8 cellular contexts compared by ENCODE assay signal in genomic region chr19:48674921-48675824, GRCh38. TPM values are rescaled to one million over a fixed set of nuclear protein-coding genes. Genes with fewer than 3 reads are reported as not detected.
A peak's percentile ranks its signal among the peaks of the same experiment; 100 is the strongest.
DNase-seq lines count a peak whose midpoint lies in the region; ATAC-seq and TF ChIP-seq lines count a peak whose summit lies in the region.

No MANE protein-coding gene starts in this region.

- H3K4me1 ChIP-seq in Peyer's patch, result peaks cover 0 to 13% (median 0%) of the 10 kb centered on the region in 4 donors
- no peaks in the 10 kb centered on the region for H3K4me1 ChIP-seq in fibroblast of lung (ENCODE audit: control insufficient read depth, extremely low read depth, insufficient read depth, low read length)

- H2AFZ ChIP-seq in fibroblast of lung (ENCODE audit: low read length), result peak overlapping the region; percentile 76

- H3K9me3 Mint-ChIP-seq in Calu3 (ENCODE audit: low read depth, unreplicated experiment) (no peaks in the 10 kb centered on the region), nephron (no peaks in the 10 kb centered on the region)
- no peaks in the 10 kb centered on the region for H3K9me3 Mint-ChIP-seq in activated T-cell treated with anti-CD3 and anti-CD28 coated beads, Interleukin-2, amount 50 U/mL, for 72 hours
- no peaks in the 10 kb centered on the region for H3K9me3 Mint-ChIP-seq in stimulated activated naive B cell treated with anti-CD40 and anti-IgM and Interleukin-4, amounts not matched to agents 10 μg/mL and 1 μg/mL and 100 μg/mL, for 72 hours

- H3K27ac Mint-ChIP-seq in Calu3 (ENCODE audit: unreplicated experiment), result no peak overlapping the region
- H3K27ac Mint-ChIP-seq in activated T-cell treated with anti-CD3 and anti-CD28 coated beads, Interleukin-2, amount 50 U/mL, for 72 hours, result no peak overlapping the region
- H3K27ac Mint-ChIP-seq in nephron, result peak overlapping the region; percentile 45 to 85 (median 84)
- peak overlapping the region; percentile 62 for H3K27ac Mint-ChIP-seq in stimulated activated naive B cell treated with anti-CD40 and anti-IgM and Interleukin-4, amounts not matched to agents 10 μg/mL and 1 μg/mL and 100 μg/mL, for 72 hours

- ATAC-seq in activated T-cell treated with anti-CD3 and anti-CD28 coated beads, Interleukin-2, amount 50 U/mL, for 72 hours (replicated peaks in 1 of 2), result peak; percentile 87 to 91
- ATAC-seq in stimulated activated naive B cell treated with anti-CD40 and anti-IgM and Interleukin-4, amounts not matched to agents 10 μg/mL and 1 μg/mL and 100 μg/mL, for 72 hours (replicated peaks), result peak; percentile 92 to 93
- ATAC-seq in GM21717 (IDR thresholded peaks at IDR 0.05; ENCODE audit: unreplicated experiment), result no peak

- H3K9me3 ChIP-seq in Peyer's patch (no peaks in the 10 kb centered on the region), fibroblast of lung (ENCODE audit: control insufficient read depth, insufficient read depth, low read depth, low read length) (no peaks in the 10 kb centered on the region)

- no peak for TF ChIP-seq POLR2A in Peyer's patch (IDR thresholded peaks at IDR 0.05)

- DNase-seq in Calu3, result peak; percentile 87
- peak; percentile 32 for DNase-seq in KG1 (lab: John Stamatoyannopoulos, UW)
- DNase-seq in Peyer's patch, result peak; percentile 78 to 93 (median 79)
- peak; percentile 78 to 82 for DNase-seq in activated T-cell treated with anti-CD3 and anti-CD28 coated beads, Interleukin-2, amount 50 U/mL, for 72 hours
- peak; percentile 59 to 81 for DNase-seq in fibroblast of lung (ENCODE audit: low read depth in 2 of 2)
- DNase-seq in stimulated activated naive B cell treated with anti-CD40 and anti-IgM and Interleukin-4, amounts not matched to agents 10 μg/mL and 1 μg/mL and 100 μg/mL, for 72 hours, result peak; percentile 70

- H3K27ac ChIP-seq in Peyer's patch (peak overlapping the region in 1 of 4 donors; percentile 95), fibroblast of lung (ENCODE audit: insufficient read depth, low read length) (no peak overlapping the region)

- intact Hi-C loops in Calu3 (cut with micrococcal nuclease; ENCODE audit: unreplicated experiment), result loop anchor here (5.0 kb wide), 1 partner anchor 62 kb away; no protein-coding TSS in a partner anchor

- H3K9ac ChIP-seq in fibroblast of lung (ENCODE audit: insufficient read depth, low read length), result peak overlapping the region; percentile 42

- no TSS peak for BruUV-seq in Calu3 (replicated peaks; lab: Mats Ljungman, UMichigan)

- peak; percentile 85 for TF ChIP-seq CTCF in Calu3 (IDR thresholded peaks at IDR 0.05; ENCODE audit: unreplicated experiment)
- peak; percentile 69 to 92 (median 86) for TF ChIP-seq CTCF in Peyer's patch (IDR thresholded peaks at IDR 0.05)
- peak; percentile 71 to 86 for TF ChIP-seq CTCF in fibroblast of lung (conservative IDR thresholded peaks at IDR 0.05 in 1 of 2, IDR thresholded peaks at IDR 0.05 in 1 of 2; ENCODE audit: low read depth in 1 of 2, low read length in 2 of 2)
- TF ChIP-seq CTCF in nephron (IDR thresholded peaks at IDR 0.05; ENCODE audit: unreplicated experiment in 3 of 3), result peak; percentile 79 to 87 (median 82)

- H3K27me3 Mint-ChIP-seq in Calu3 (ENCODE audit: unreplicated experiment) (no peaks in the 10 kb centered on the region), nephron (ENCODE audit: low read depth) (peaks cover 8% of the 10 kb centered on the region)
- no peaks in the 10 kb centered on the region for H3K27me3 Mint-ChIP-seq in activated T-cell treated with anti-CD3 and anti-CD28 coated beads, Interleukin-2, amount 50 U/mL, for 72 hours (ENCODE audit: low read depth)
- peaks cover 0 to 13% of the 10 kb centered on the region in 2 donors for H3K27me3 Mint-ChIP-seq in stimulated activated naive B cell treated with anti-CD40 and anti-IgM and Interleukin-4, amounts not matched to agents 10 μg/mL and 1 μg/mL and 100 μg/mL, for 72 hours

- H3K79me2 ChIP-seq in fibroblast of lung (ENCODE audit: control insufficient read depth, insufficient read depth, low read length), result no peaks in the 10 kb centered on the region

- CTCF ChIA-PET in Calu3 (lab: Charles Lee), result interaction anchor here (0.6 to 2.7 kb wide), 10 partner anchors 18 to 574 kb away, joined by 3 to 15 read pairs (median 4); partner anchors contain the start of genes CA11 and FUT2

- H3K27me3 ChIP-seq in Peyer's patch, result no peaks in the 10 kb centered on the region
- H3K27me3 ChIP-seq in fibroblast of lung (ENCODE audit: control insufficient read depth, insufficient read depth, low read length), result no peaks in the 10 kb centered on the region

- no peaks in the 10 kb centered on the region for H4K20me1 ChIP-seq in fibroblast of lung (ENCODE audit: control insufficient read depth, extremely low read depth, insufficient read depth, low read length)

- H3K36me3 Mint-ChIP-seq in Calu3 (ENCODE audit: insufficient read depth, unreplicated experiment) (peaks cover 5% of the 10 kb centered on the region), nephron (ENCODE audit: low read depth) (no peaks in the 10 kb centered on the region)
- H3K36me3 Mint-ChIP-seq in activated T-cell treated with anti-CD3 and anti-CD28 coated beads, Interleukin-2, amount 50 U/mL, for 72 hours (ENCODE audit: insufficient read depth in 2 of 2), result no peaks in the 10 kb centered on the region
- no peaks in the 10 kb centered on the region for H3K36me3 Mint-ChIP-seq in stimulated activated naive B cell treated with anti-CD40 and anti-IgM and Interleukin-4, amounts not matched to agents 10 μg/mL and 1 μg/mL and 100 μg/mL, for 72 hours

- H3K4me3 Mint-ChIP-seq in Calu3 (ENCODE audit: low read depth, unreplicated experiment), result no peak overlapping the region
- H3K4me3 Mint-ChIP-seq in activated T-cell treated with anti-CD3 and anti-CD28 coated beads, Interleukin-2, amount 50 U/mL, for 72 hours, result no peak overlapping the region
- H3K4me3 Mint-ChIP-seq in nephron, result no peak overlapping the region
- H3K4me3 Mint-ChIP-seq in stimulated activated naive B cell treated with anti-CD40 and anti-IgM and Interleukin-4, amounts not matched to agents 10 μg/mL and 1 μg/mL and 100 μg/mL, for 72 hours, result no peak overlapping the region

- H3K4me2 ChIP-seq in fibroblast of lung (ENCODE audit: extremely low read depth, insufficient read depth, low read length), result no peak overlapping the region

- peaks cover 25% of the 10 kb centered on the region for H3K4me1 Mint-ChIP-seq in Calu3 (ENCODE audit: low read depth, unreplicated experiment)
- H3K4me1 Mint-ChIP-seq in activated T-cell treated with anti-CD3 and anti-CD28 coated beads, Interleukin-2, amount 50 U/mL, for 72 hours (ENCODE audit: low read depth), result peaks cover 5% of the 10 kb centered on the region
- H3K4me1 Mint-ChIP-seq in nephron, result peaks cover 18% of the 10 kb centered on the region
- peaks cover 6 to 9% of the 10 kb centered on the region in 2 donors for H3K4me1 Mint-ChIP-seq in stimulated activated naive B cell treated with anti-CD40 and anti-IgM and Interleukin-4, amounts not matched to agents 10 μg/mL and 1 μg/mL and 100 μg/mL, for 72 hours

- no peak overlapping the region for H3K4me3 ChIP-seq in Peyer's patch
- H3K4me3 ChIP-seq in fibroblast of lung (replicated peaks in 1 of 4; ENCODE audit: control extremely low read depth in 1 of 4, insufficient read depth in 1 of 4, low read depth in 3 of 4, low read length in 4 of 4), result no peak overlapping the region

- H3K36me3 ChIP-seq in Peyer's patch (no peaks in the 10 kb centered on the region), fibroblast of lung (ENCODE audit: control insufficient read depth, insufficient read depth, low read length) (no peaks in the 10 kb centered on the region)

RNA-seq across cellular contexts. Expression of gene NTN5, which starts 2.4 kb away (rescaled TPM):
- total RNA-seq in Calu3 (2022) (0.57 and 0.66 TPM in 2 replicates), Peyer's patch (1 to 10 TPM in 1 of 4 donors, not detected in 3; 6.8 TPM), fibroblast of lung (under 0.01 and 0.51 TPM in 2 replicates)
- 1 to 10 TPM; 1.9 to 2.1 TPM for total RNA-seq in activated T-cell treated with anti-CD3 and anti-CD28 coated beads, Interleukin-2, amount 50 U/mL, for 72 hours
- 0.03 and 0.10 TPM in 2 replicates for polyA plus RNA-seq in fibroblast of lung
- polyA plus RNA-seq in fibroblast of lung (2012), result 0.08 and 0.14 TPM in 2 replicates
- polyA minus RNA-seq in fibroblast of lung (ENCODE audit: low replicate concordance), result not detected in 2 replicates

RNA-seq across cellular contexts. Expression of gene FUT2, which starts 20.6 kb away (rescaled TPM):
- total RNA-seq in Calu3 (2022), result 8.7 and 10.4 TPM in 2 replicates
- 10 to 100 TPM; 11.6 to 91.6 (median 53.8) TPM for total RNA-seq in Peyer's patch
- not detected for total RNA-seq in activated T-cell treated with anti-CD3 and anti-CD28 coated beads, Interleukin-2, amount 50 U/mL, for 72 hours
- under 0.01 TPM in 1 of 2 replicates, not detected in the other for total RNA-seq in fibroblast of lung
- polyA plus RNA-seq in fibroblast of lung, result not detected in 2 replicates
- 0.15 and 0.30 TPM in 2 replicates for polyA plus RNA-seq in fibroblast of lung (2012)
- polyA minus RNA-seq in fibroblast of lung (ENCODE audit: low replicate concordance), result not detected in 2 replicates

RNA-seq across cellular contexts. Expression of gene CA11, which starts 29.2 kb away (rescaled TPM):
- total RNA-seq in Calu3 (2022) (2.1 and 5.1 TPM in 2 replicates), Peyer's patch (1 to 10 TPM in 3 of 4 donors, under 1 TPM in 1; 0.70 to 8.3 (median 2.1) TPM), fibroblast of lung (2.3 and 4.1 TPM in 2 replicates)
- 10 to 100 TPM; 10.5 to 11.9 TPM for total RNA-seq in activated T-cell treated with anti-CD3 and anti-CD28 coated beads, Interleukin-2, amount 50 U/mL, for 72 hours
- 1.5 and 1.7 TPM in 2 replicates for polyA plus RNA-seq in fibroblast of lung
- polyA plus RNA-seq in fibroblast of lung (2012), result 10.1 and 11.4 TPM in 2 replicates
- 1.7 TPM in 1 of 2 replicates, not detected in the other for polyA minus RNA-seq in fibroblast of lung (ENCODE audit: low replicate concordance)

RNA-seq across cellular contexts. Expression of gene DBP, which starts 38.0 kb away (rescaled TPM):
- total RNA-seq in Calu3 (2022), result 4.3 and 4.9 TPM in 2 replicates
- total RNA-seq in Peyer's patch, result 10 to 100 TPM in 3 of 4 donors, 1 to 10 TPM in 1; 9.9 to 51.5 (median 35.8) TPM
- total RNA-seq in activated T-cell treated with anti-CD3 and anti-CD28 coated beads, Interleukin-2, amount 50 U/mL, for 72 hours, result 10 to 100 TPM in 1 of 2 donors, 1 to 10 TPM in 1; 8.2 to 13.4 TPM
- total RNA-seq in fibroblast of lung, result 17.2 and 23.6 TPM in 2 replicates
- 3.2 and 4.8 TPM in 2 replicates for polyA plus RNA-seq in fibroblast of lung
- polyA plus RNA-seq in fibroblast of lung (2012), result 6.0 and 11.1 TPM in 2 replicates
- polyA minus RNA-seq in fibroblast of lung (ENCODE audit: low replicate concordance), result 1.6 and 6.7 TPM in 2 replicates

RNA-seq across cellular contexts. Expression of gene MAMSTR, which starts 44.4 kb away (rescaled TPM):
- 1.7 TPM in 2 replicates for total RNA-seq in Calu3 (2022)
- total RNA-seq in Peyer's patch, result 1 to 10 TPM in 1 of 4 donors, under 1 TPM in 1, not detected in 2; 0.70 to 1.1 TPM
- under 1 TPM; 0.69 to 0.89 TPM for total RNA-seq in activated T-cell treated with anti-CD3 and anti-CD28 coated beads, Interleukin-2, amount 50 U/mL, for 72 hours
- 0.51 and 0.99 TPM in 2 replicates for total RNA-seq in fibroblast of lung
- polyA plus RNA-seq in fibroblast of lung, result 0.84 and 1.8 TPM in 2 replicates
- polyA plus RNA-seq in fibroblast of lung (2012), result 2.9 and 6.0 TPM in 2 replicates
- 6.6 and 14.4 TPM in 2 replicates for polyA minus RNA-seq in fibroblast of lung (ENCODE audit: low replicate concordance)

Comparison
In these comparisons a context has a peak if more than half of its experiments do, and no peak if none do; other contexts are left out.
1. DNase-seq: peak in every context shown above with its lines; median percentile 87 in Calu3; 80 in activated T-cell treated with anti-CD3 and anti-CD28 coated beads, Interleukin-2, amount 50 U/mL, for 72 hours; 79 in Peyer's patch; 70 in fibroblast of lung; 70 in stimulated activated naive B cell treated with anti-CD40 and anti-IgM and Interleukin-4, amounts not matched to agents 10 μg/mL and 1 μg/mL and 100 μg/mL, for 72 hours; 32 in KG1.
2. H3K27ac Mint-ChIP-seq: peak in nephron (3 of 3) and stimulated activated naive B cell treated with anti-CD40 and anti-IgM and Interleukin-4, amounts not matched to agents 10 μg/mL and 1 μg/mL and 100 μg/mL, for 72 hours (single experiment); none in Calu3 (single experiment) and activated T-cell treated with anti-CD3 and anti-CD28 coated beads, Interleukin-2, amount 50 U/mL, for 72 hours (single experiment).
3. Peak in every context shown above with its lines, with median percentiles within 50 percentile points of each other: CTCF ChIP-seq.